9 cellular contexts compared by ENCODE assay signal in the genomic region with DNA sequence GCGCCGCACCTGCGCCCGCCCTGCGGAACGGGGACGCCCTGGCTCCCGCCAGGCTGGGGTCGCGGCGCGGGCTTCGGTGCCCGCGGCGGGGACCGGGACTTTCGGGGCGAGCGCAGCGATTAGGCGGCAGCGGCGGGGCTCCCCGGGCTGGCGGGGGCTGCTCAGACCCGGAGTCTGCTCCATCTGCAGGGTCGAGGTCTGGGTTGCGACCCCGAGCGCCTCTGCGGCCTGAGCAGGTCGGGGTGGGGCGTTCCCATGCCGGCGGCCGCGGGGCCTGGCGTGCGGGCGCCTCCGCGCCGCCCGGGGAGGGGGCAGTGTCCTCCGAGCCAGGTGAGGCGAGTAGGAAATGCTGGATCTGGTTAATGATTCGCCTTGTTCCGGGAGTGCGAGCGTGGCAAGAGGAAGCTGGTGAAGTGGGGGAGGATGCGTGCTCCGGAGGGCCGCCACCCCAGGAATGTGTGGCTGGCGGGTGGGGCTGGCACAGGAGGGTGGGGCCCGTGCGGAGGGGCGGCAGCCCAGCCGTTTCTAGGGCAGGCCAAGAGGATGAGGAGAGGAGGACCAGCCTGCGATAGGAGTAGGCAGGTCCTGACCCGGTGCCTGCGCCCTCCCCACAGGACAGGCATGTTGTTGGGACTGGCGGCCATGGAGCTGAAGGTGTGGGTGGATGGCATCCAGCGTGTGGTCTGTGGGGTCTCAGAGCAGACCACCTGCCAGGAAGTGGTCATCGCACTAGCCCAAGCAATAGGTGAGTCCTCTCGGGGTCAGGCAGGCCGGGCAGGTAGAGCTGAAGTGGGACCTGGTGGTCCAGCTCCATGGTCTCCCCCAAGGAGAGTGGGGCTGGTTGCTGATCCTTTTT. TPM values are rescaled to one million over a fixed set of nuclear protein-coding genes. Genes with fewer than 3 reads are reported as not detected.
DNase-seq lines count a peak whose midpoint lies in the region; ATAC-seq lines count a peak whose summit lies in the region.
"Had no signal": no experiment of that assay in that cellular context is flagged by ENCODE, and none has a peak within 500 bp of the region (broad histone marks: within the 10 kb centered on the region; RNA-seq: fewer than 3 reads in every experiment).

No MANE protein-coding gene starts in this region.

- POLR2A ChIA-PET in activated naive CD8-positive, alpha-beta T cell treated with anti-CD3 and anti-CD28 coated beads, Interleukin-2, amount 10 ng/mL, durations not matched to agents 7 days and 5 days (lab: Charles Lee): interaction anchor here (0.7 to 1.9 kb wide), 2 partner anchors 14 to 134 kb away, joined by 3 to 15 read pairs; a partner anchor contains a TSS

- H3K4me1 Mint-ChIP-seq in activated naive CD8-positive, alpha-beta T cell treated with anti-CD3 and anti-CD28 coated beads, Interleukin-2, amount 10 ng/mL, durations not matched to agents 7 days and 5 days: peaks cover 13% of the 10 kb centered on the region
- H3K4me1 Mint-ChIP-seq in immature natural killer cell: peaks cover 6 to 13% of the 10 kb centered on the region in 2 donors

- H3K36me3 Mint-ChIP-seq in activated naive CD8-positive, alpha-beta T cell treated with anti-CD3 and anti-CD28 coated beads, Interleukin-2, amount 10 ng/mL, durations not matched to agents 7 days and 5 days: peaks cover 4% of the 10 kb centered on the region
- no peaks in the 10 kb centered on the region for H3K36me3 Mint-ChIP-seq in immature natural killer cell

- peak overlapping the region; percentile 77 for H3K4me3 ChIP-seq in H7 (ENCODE audit: insufficient read depth, low read depth, low read length)

- H3K27me3 ChIP-seq in H7 (ENCODE audit: control insufficient read depth, insufficient read depth, low read length): peaks cover 28% of the 10 kb centered on the region

- ATAC-seq in activated naive CD8-positive, alpha-beta T cell treated with anti-CD3 and anti-CD28 coated beads, Interleukin-2, amount 10 ng/mL, durations not matched to agents 7 days and 5 days (ENCODE audit: low read depth): peak; percentile 51
- peak; percentile 3 for ATAC-seq in stimulated activated naive CD8-positive, alpha-beta T cell treated with anti-CD3 and anti-CD28 coated beads, Interleukin-15, Interleukin-2, amounts not matched to agents 100 U/mL and 50 U/mL, for 24 hours

- peak overlapping the region; percentile 80 for H3K27ac Mint-ChIP-seq in activated naive CD8-positive, alpha-beta T cell treated with anti-CD3 and anti-CD28 coated beads, Interleukin-2, amount 10 ng/mL, durations not matched to agents 7 days and 5 days
- peak overlapping the region in 3 of 6 donors; percentile 58 to 62 (median 59) for H3K27ac Mint-ChIP-seq in immature natural killer cell

- no peaks in the 10 kb centered on the region for H3K9me3 Mint-ChIP-seq in activated naive CD8-positive, alpha-beta T cell treated with anti-CD3 and anti-CD28 coated beads, Interleukin-2, amount 10 ng/mL, durations not matched to agents 7 days and 5 days
- H3K9me3 Mint-ChIP-seq in immature natural killer cell: no peaks in the 10 kb centered on the region

- H3K27me3 Mint-ChIP-seq in activated naive CD8-positive, alpha-beta T cell treated with anti-CD3 and anti-CD28 coated beads, Interleukin-2, amount 10 ng/mL, durations not matched to agents 7 days and 5 days: peaks cover 16% of the 10 kb centered on the region
- H3K27me3 Mint-ChIP-seq in immature natural killer cell (ENCODE audit: low read depth in 3 of 3): peaks cover 0 to 11% (median 6%) of the 10 kb centered on the region in 3 donors

- no peaks in the 10 kb centered on the region; the same call in 1 of the 2 replicates for H3K36me3 ChIP-seq in H7 (replicated peaks; ENCODE audit: control insufficient read depth, insufficient read depth, low read length)

- peak; percentile 57 for DNase-seq in NCI-H748 (lab: John Stamatoyannopoulos, UW; ENCODE audit: unreplicated experiment)
- no peak for DNase-seq in NCI-H748 treated with DMSO at 0.1 percent for 48 hours (lab: John Stamatoyannopoulos, UW)
- peak; percentile 90 for DNase-seq in H7
- peak; percentile 10 for DNase-seq in LHCN-M2 (ENCODE audit: low read depth)
- DNase-seq in activated naive CD8-positive, alpha-beta T cell treated with anti-CD3 and anti-CD28 coated beads, Interleukin-2, amount 10 ng/mL, durations not matched to agents 7 days and 5 days: no peak
- DNase-seq in immature natural killer cell: no peak
- no peak for DNase-seq in stimulated activated naive CD8-positive, alpha-beta T cell treated with anti-CD3 and anti-CD28 coated beads, Interleukin-15, Interleukin-2, amounts not matched to agents 100 U/mL and 50 U/mL, for 24 hours
- no peak for DNase-seq in activated CD8-positive, alpha-beta memory T cell treated with anti-CD3 and anti-CD28 coated beads, Interleukin-2, amount 50 U/mL, for 4 hours

- peak overlapping the region; percentile 93 for H3K4me3 Mint-ChIP-seq in activated naive CD8-positive, alpha-beta T cell treated with anti-CD3 and anti-CD28 coated beads, Interleukin-2, amount 10 ng/mL, durations not matched to agents 7 days and 5 days
- H3K4me3 Mint-ChIP-seq in immature natural killer cell: peak overlapping the region; percentile 80 to 88 (median 84)

RNA-seq across cellular contexts. Expression of a gene that starts 0.6 kb away (rescaled TPM):
- total RNA-seq in H7 (2014; rRNA removed; shearing (Covaris generic)): 28.2 and 37.0 TPM in 2 replicates
- total RNA-seq in LHCN-M2 (2014; rRNA removed): 6.2 and 8.8 TPM in 2 replicates
- polyA plus RNA-seq in LHCN-M2 (2012): 17.1 TPM
- 10 to 100 TPM; 36.5 to 41.0 TPM for total RNA-seq in activated naive CD8-positive, alpha-beta T cell treated with anti-CD3 and anti-CD28 coated beads, Interleukin-2, amount 10 ng/mL, durations not matched to agents 7 days and 5 days
- 10 to 100 TPM; 20.3 to 31.9 (median 31.5) TPM for polyA plus RNA-seq in immature natural killer cell

RNA-seq across cellular contexts. Expression of a gene that starts 0.8 kb away (rescaled TPM):
- total RNA-seq in H7 (2014; rRNA removed; shearing (Covaris generic)): 2.7 and 4.0 TPM in 2 replicates
- total RNA-seq in LHCN-M2 (2014; rRNA removed): 0.46 and 1.3 TPM in 2 replicates
- 0.30 TPM for polyA plus RNA-seq in LHCN-M2 (2012)
- 1 to 10 TPM; 2.5 to 2.7 TPM for total RNA-seq in activated naive CD8-positive, alpha-beta T cell treated with anti-CD3 and anti-CD28 coated beads, Interleukin-2, amount 10 ng/mL, durations not matched to agents 7 days and 5 days
- polyA plus RNA-seq in immature natural killer cell: under 1 TPM; 0.54 to 0.95 (median 0.66) TPM
- total RNA-seq: frontal cortex had no signal

RNA-seq across cellular contexts. Expression of a gene that starts 14.9 kb away (rescaled TPM):
- 37.5 and 42.1 TPM in 2 replicates for total RNA-seq in H7 (2014; rRNA removed; shearing (Covaris generic))
- total RNA-seq in LHCN-M2 (2014; rRNA removed): 35.6 and 36.2 TPM in 2 replicates
- 16.2 TPM for polyA plus RNA-seq in LHCN-M2 (2012)
- 10 to 100 TPM; 55.4 to 58.9 TPM for total RNA-seq in activated naive CD8-positive, alpha-beta T cell treated with anti-CD3 and anti-CD28 coated beads, Interleukin-2, amount 10 ng/mL, durations not matched to agents 7 days and 5 days
- 10 to 100 TPM in 1 of 3 donors, 1 to 10 TPM in 2; 4.0 to 17.5 (median 5.4) TPM for polyA plus RNA-seq in immature natural killer cell

RNA-seq across cellular contexts. Expression of a gene that starts 24.0 kb away (rescaled TPM):
- total RNA-seq in H7 (2014; rRNA removed; shearing (Covaris generic)): 1.3 and 1.5 TPM in 2 replicates
- 0.17 and 0.19 TPM in 2 replicates for total RNA-seq in LHCN-M2 (2014; rRNA removed)
- 0.46 TPM for polyA plus RNA-seq in LHCN-M2 (2012)
- total RNA-seq in activated naive CD8-positive, alpha-beta T cell treated with anti-CD3 and anti-CD28 coated beads, Interleukin-2, amount 10 ng/mL, durations not matched to agents 7 days and 5 days: 1 to 10 TPM; 4.3 to 4.7 TPM
- polyA plus RNA-seq in immature natural killer cell: under 1 TPM in 2 of 3 donors, not detected in 1; 0.27 to 0.89 TPM

RNA-seq across cellular contexts. Expression of a gene that starts 26.0 kb away (rescaled TPM):
- total RNA-seq in H7 (2014; rRNA removed; shearing (Covaris generic)): 27.1 and 57.9 TPM in 2 replicates
- total RNA-seq in LHCN-M2 (2014; rRNA removed): 58.1 and 70.7 TPM in 2 replicates
- polyA plus RNA-seq in LHCN-M2 (2012): 151 TPM
- 10 to 100 TPM; 47.6 to 49.9 TPM for total RNA-seq in activated naive CD8-positive, alpha-beta T cell treated with anti-CD3 and anti-CD28 coated beads, Interleukin-2, amount 10 ng/mL, durations not matched to agents 7 days and 5 days
- 10 to 100 TPM; 16.7 to 26.8 (median 18.6) TPM for polyA plus RNA-seq in immature natural killer cell

Comparison
In these comparisons a context has a peak if more than half of its experiments do, and no peak if none do; other contexts are left out.
1. DNase-seq: peak in NCI-H748 (single experiment), H7 (single experiment) and LHCN-M2 (single experiment); none in NCI-H748 treated with DMSO at 0.1 percent for 48 hours (single experiment), activated naive CD8-positive, alpha-beta T cell treated with anti-CD3 and anti-CD28 coated beads, Interleukin-2, amount 10 ng/mL, durations not matched to agents 7 days and 5 days (single experiment), immature natural killer cell (0 of 3), stimulated activated naive CD8-positive, alpha-beta T cell treated with anti-CD3 and anti-CD28 coated beads, Interleukin-15, Interleukin-2, amounts not matched to agents 100 U/mL and 50 U/mL, for 24 hours (single experiment) and activated CD8-positive, alpha-beta memory T cell treated with anti-CD3 and anti-CD28 coated beads, Interleukin-2, amount 50 U/mL, for 4 hours (single experiment).